8 cellular contexts compared by ENCODE assay signal in genomic region chr11:64924910-64925284, GRCh38. TPM values are rescaled to one million over a fixed set of nuclear protein-coding genes. Genes with fewer than 3 reads are reported as not detected.
DNase-seq lines count a peak whose midpoint lies in the region; ATAC-seq, FAIRE-seq and TF ChIP-seq lines count a peak whose summit lies in the region.

No MANE protein-coding gene starts in this region.

- H3K9me3 ChIP-seq in ES-I3 (ENCODE audit: control insufficient read depth, insufficient read depth, low read length) (no peaks in the 10 kb centered on the region), HUES64 (ENCODE audit: insufficient read depth, low read depth, low read length) (no peaks in the 10 kb centered on the region), K562 (replicated peaks; ENCODE audit: control insufficient read depth, insufficient read depth, low read depth, low read length) (no peaks in the 10 kb centered on the region)

- TF ChIP-seq POLR2A in K562 (conservative IDR thresholded peaks at IDR 0.05): no peak

- TF ChIP-seq RAD21 in K562 (CRISPR knock-in tag; conservative IDR thresholded peaks at IDR 0.05 in 1 of 2, IDR thresholded peaks at IDR 0.05 in 1 of 2): no peak

- peak in 2 of 4 experiments; percentile 55 to 64 for DNase-seq in K562 (ENCODE audit: extremely low read depth in 1 of 4, low spot score in 3 of 4)
- DNase-seq in kidney epithelial cell (ENCODE audit: low read depth): no peak
- peak in 2 of 49 donors; percentile 28 to 29 for DNase-seq in substantia nigra (lab: John Stamatoyannopoulos, UW)
- no peak for DNase-seq in cerebellar nuclear complex (lab: John Stamatoyannopoulos, UW)

- ATAC-seq in K562 (no peak), GM18870 (IDR thresholded peaks at IDR 0.05; ENCODE audit: unreplicated experiment) (no peak), HG02759 (IDR thresholded peaks at IDR 0.05; ENCODE audit: unreplicated experiment) (no peak)

- no peak for FAIRE-seq in K562 (lab: Jason Lieb, UNC)

- no TSS peak for BruUV-seq in K562 (replicated peaks; lab: Mats Ljungman, UMichigan)

- TF ChIP-seq CTCF in K562 (IDR thresholded peaks at IDR 0.05 in 2 of 3, conservative IDR thresholded peaks at IDR 0.05 in 1 of 3; ENCODE audit: insufficient read depth in 2 of 3, low read depth in 1 of 3, low read length in 3 of 3) (no peak), kidney epithelial cell (IDR thresholded peaks at IDR 0.05; ENCODE audit: insufficient read depth, low read length, poor library complexity, severe bottlenecking) (no peak)

- WGBS in HUES64: 3% methylated on average over 24 of the region's 24 CpGs
- 5% methylated on average over 21 of the region's 24 CpGs for WGBS in K562 (ENCODE audit: insufficient coverage, low coverage, missing lambda C conversion rate)

- no peak for TF ChIP-seq EP300 in K562 (IDR thresholded peaks at IDR 0.05; ENCODE audit: low read length)

- intact Hi-C loops in K562 (cut with micrococcal nuclease): loop anchor here (2.0 kb wide), 1 partner anchor 72 kb away; the partner anchor contains the start of gene BATF2

- no peaks in the 10 kb centered on the region; the same call in 1 of the 2 replicates for H3K4me1 ChIP-seq in ES-I3 (ENCODE audit: insufficient read depth, low read length)
- H3K4me1 ChIP-seq in HUES64 (ENCODE audit: insufficient read depth, low read length): no peaks in the 10 kb centered on the region
- H3K4me1 ChIP-seq in K562 (replicated peaks in 1 of 2; ENCODE audit: control insufficient read depth in 2 of 2, insufficient read depth in 2 of 2, low read length in 2 of 2): peaks cover 14 to 41% of the 10 kb centered on the region in 2 experiments; a peak in 4 of 5 replicates

- H3K9ac ChIP-seq in ES-I3 (ENCODE audit: low read depth, low read length) (peak overlapping the region; percentile 56; the same call in 1 of the 2 replicates), HUES64 (ENCODE audit: low read depth, low read length) (no peak overlapping the region), K562 (ENCODE audit: insufficient read depth in 1 of 2, low read depth in 2 of 2, low read length in 2 of 2) (peak overlapping the region; percentile 87 to 96)

- POLR2A ChIA-PET in K562 (lab: Yijun Ruan, JAX): interaction anchor here (0.7 to 2.6 kb wide), 5 partner anchors 9 to 574 kb away, joined by 3 to 14 read pairs (median 3); partner anchors contain the start of gene MALAT1

- H4K20me1 ChIP-seq in K562 (replicated peaks; ENCODE audit: control insufficient read depth, insufficient read depth, low read length): no peaks in the 10 kb centered on the region

- no peak overlapping the region for H3K27ac ChIP-seq in HUES64 (ENCODE audit: low read depth, low read length)
- peak overlapping the region; percentile 94; the same call in 2 of the 3 replicates for H3K27ac ChIP-seq in K562 (ENCODE audit: extremely low read depth, low read depth, low read length)
- H3K27ac ChIP-seq in substantia nigra (ENCODE audit: low read depth, low read length, poor library complexity, severe bottlenecking): peak overlapping the region; percentile 99

- H3K9me1 ChIP-seq in K562 (ENCODE audit: control insufficient read depth, insufficient read depth, low read length): no peaks in the 10 kb centered on the region

- H2AFZ ChIP-seq in K562 (ENCODE audit: low read depth, low read length): peak overlapping the region; percentile 98

- in situ Hi-C loops in K562 (cut with MboI): no loop called here

- H3K4me2 ChIP-seq in K562 (ENCODE audit: insufficient read depth, low read length): peak overlapping the region; percentile 94

- peak overlapping the region; percentile 63 for H3K4me3 ChIP-seq in HUES64 (ENCODE audit: low read length)
- H3K4me3 ChIP-seq in K562: peak overlapping the region; percentile 60
- H3K4me3 ChIP-seq in kidney epithelial cell (ENCODE audit: low read depth, low read length): peak overlapping the region; percentile 67

- no peaks in the 10 kb centered on the region for H3K79me2 ChIP-seq in K562 (ENCODE audit: control insufficient read depth, insufficient read depth, low read length)

- CTCF ChIA-PET in K562 (lab: Yijun Ruan, JAX; ENCODE audit: low intra/inter-chr PET ratio): interaction anchor here (0.7 kb wide), 1 partner anchor 59 kb away, joined by 4 read pairs; no protein-coding TSS in a partner anchor

- H3K27me3 ChIP-seq in HUES64 (ENCODE audit: insufficient read depth, low read length) (peaks cover 6% of the 10 kb centered on the region; the same call in 1 of the 2 replicates), K562 (ENCODE audit: control insufficient read depth in 2 of 2, insufficient read depth in 2 of 2, low read length in 2 of 2) (no peaks in the 10 kb centered on the region), kidney epithelial cell (ENCODE audit: control insufficient read depth, insufficient read depth, low read length) (no peaks in the 10 kb centered on the region)

- H3K36me3 ChIP-seq in ES-I3 (ENCODE audit: insufficient read depth, low read length) (no peaks in the 10 kb centered on the region), HUES64 (ENCODE audit: insufficient read depth, low read length) (no peaks in the 10 kb centered on the region), K562 (ENCODE audit: control insufficient read depth, insufficient read depth, low read length) (no peaks in the 10 kb centered on the region), kidney epithelial cell (ENCODE audit: control insufficient read depth, insufficient read depth, low read length) (no peaks in the 10 kb centered on the region)

RNA-seq across cellular contexts. Expression of gene PPP2R5B, which starts 0.4 kb away (rescaled TPM):
- 3.0 TPM for polyA plus RNA-seq in HUES64 (2013, experiment 1 of 2)
- polyA plus RNA-seq in HUES64 (2013, experiment 2 of 2): 5.3 TPM
- total RNA-seq in K562 (2011; cell fraction: chromatin; rRNA removed; ENCODE audit: low replicate concordance): 18.6 and 35.5 TPM in 2 replicates
- 16.1 and 22.7 TPM in 2 replicates for total RNA-seq in K562 (2011; cell fraction: nucleolus; rRNA removed)
- 17.8 and 18.6 TPM in 2 replicates for total RNA-seq in K562 (2011; cell fraction: nucleoplasm; rRNA removed)
- total RNA-seq in K562 (2014; rRNA removed) (3.3 and 5.2 TPM in 2 replicates), K562 (2014; rRNA removed; fragmentation: Illumina TruSeq; extraction: Trizol) (1.8 and 3.2 TPM in 2 replicates), K562 (2015; rRNA removed; fragmentation: Illumina TruSeq; extraction: Trizol) (2.5 and 2.6 TPM in 2 replicates), K562 (2021) (6.4 and 7.8 TPM in 2 replicates), kidney epithelial cell (26.9 and 31.1 TPM in 2 replicates)
- polyA plus RNA-seq in K562 (2011; rRNA removed) (7.3 and 11.1 TPM in 2 replicates), K562 (2014; fragmentation: Illumina TruSeq; extraction: Trizol) (5.1 and 5.2 TPM in 2 replicates), K562 (2014; fragmentation: Nextera tagmentation; extraction: Ambion mirVana) (under 1 TPM; 0.10 to 0.13 TPM), K562 (2014; rRNA removed) (5.1 and 6.1 TPM in 2 replicates)
- polyA plus RNA-seq in K562 (2011; cell fraction: cytosol; rRNA removed): 9.0 and 9.1 TPM in 2 replicates
- polyA plus RNA-seq in K562 (2011; cell fraction: nucleus; rRNA removed): 46.9 and 48.0 TPM in 2 replicates
- polyA plus RNA-seq in K562 (2012): 5.8 and 10.7 TPM in 2 replicates
- 3.4 and 4.0 TPM in 2 replicates for polyA minus RNA-seq in K562 (2011; rRNA and poly(A)+ RNA removed)
- polyA minus RNA-seq in K562 (2011; cell fraction: cytosol; rRNA and poly(A)+ RNA removed): 3.6 and 3.9 TPM in 2 replicates
- polyA minus RNA-seq in K562 (2011; cell fraction: nucleus; rRNA and poly(A)+ RNA removed): 4.8 and 5.9 TPM in 2 replicates

RNA-seq across cellular contexts. Expression of gene ATG2A, which starts 7.9 kb away (rescaled TPM):
- 8.8 TPM for polyA plus RNA-seq in HUES64 (2013, experiment 1 of 2)
- 8.9 TPM for polyA plus RNA-seq in HUES64 (2013, experiment 2 of 2)
- 50.6 and 183 TPM in 2 replicates for total RNA-seq in K562 (2011; cell fraction: chromatin; rRNA removed; ENCODE audit: low replicate concordance)
- 131 and 133 TPM in 2 replicates for total RNA-seq in K562 (2011; cell fraction: nucleolus; rRNA removed)
- 70.0 and 70.2 TPM in 2 replicates for total RNA-seq in K562 (2011; cell fraction: nucleoplasm; rRNA removed)
- 22.2 and 22.4 TPM in 2 replicates for total RNA-seq in K562 (2014; rRNA removed)
- total RNA-seq in K562 (2014; rRNA removed; fragmentation: Illumina TruSeq; extraction: Trizol): 3.2 and 3.6 TPM in 2 replicates
- 6.2 and 7.7 TPM in 2 replicates for total RNA-seq in K562 (2015; rRNA removed; fragmentation: Illumina TruSeq; extraction: Trizol)
- 37.7 and 45.9 TPM in 2 replicates for total RNA-seq in K562 (2021)
- polyA plus RNA-seq in K562 (2011; rRNA removed): 4.6 and 11.2 TPM in 2 replicates
- 6.2 and 17.3 TPM in 2 replicates for polyA plus RNA-seq in K562 (2011; cell fraction: cytosol; rRNA removed)
- 42.8 and 78.0 TPM in 2 replicates for polyA plus RNA-seq in K562 (2011; cell fraction: nucleus; rRNA removed)
- 22.5 and 32.9 TPM in 2 replicates for polyA plus RNA-seq in K562 (2012)
- 5.2 and 15.8 TPM in 2 replicates for polyA plus RNA-seq in K562 (2014; fragmentation: Illumina TruSeq; extraction: Trizol)
- polyA plus RNA-seq in K562 (2014; fragmentation: Nextera tagmentation; extraction: Ambion mirVana): under 1 TPM; 0.25 to 0.53 TPM
- 21.0 and 21.6 TPM in 2 replicates for polyA plus RNA-seq in K562 (2014; rRNA removed)
- polyA minus RNA-seq in K562 (2011; rRNA and poly(A)+ RNA removed): 5.7 and 7.2 TPM in 2 replicates
- polyA minus RNA-seq in K562 (2011; cell fraction: cytosol; rRNA and poly(A)+ RNA removed): 18.2 and 19.4 TPM in 2 replicates
- polyA minus RNA-seq in K562 (2011; cell fraction: nucleus; rRNA and poly(A)+ RNA removed): 45.1 and 49.8 TPM in 2 replicates
- 24.8 and 28.6 TPM in 2 replicates for total RNA-seq in kidney epithelial cell

RNA-seq across cellular contexts. Expression of gene GPHA2, which starts 10.8 kb away (rescaled TPM):
- polyA plus RNA-seq in HUES64 (2013, experiment 1 of 2): 0.60 TPM
- 0.63 TPM for polyA plus RNA-seq in HUES64 (2013, experiment 2 of 2)
- not detected in 2 replicates for total RNA-seq in K562 (2011; cell fraction: chromatin; rRNA removed; ENCODE audit: low replicate concordance)
- total RNA-seq in K562 (2011; cell fraction: nucleolus; rRNA removed): not detected in 2 replicates
- total RNA-seq in K562 (2011; cell fraction: nucleoplasm; rRNA removed): not detected in 2 replicates
- total RNA-seq in K562 (2014; rRNA removed) (not detected in 2 replicates), K562 (2014; rRNA removed; fragmentation: Illumina TruSeq; extraction: Trizol) (not detected in 2 replicates), K562 (2015; rRNA removed; fragmentation: Illumina TruSeq; extraction: Trizol) (0.22 TPM in 1 of 2 replicates, not detected in the other), K562 (2021) (not detected in 2 replicates), kidney epithelial cell (not detected in 2 replicates)
- polyA plus RNA-seq in K562 (2011; rRNA removed) (not detected in 2 replicates), K562 (2014; fragmentation: Illumina TruSeq; extraction: Trizol) (not detected in 2 replicates), K562 (2014; fragmentation: Nextera tagmentation; extraction: Ambion mirVana) (under 1 TPM in 1 of 2 experiments, not detected in 1; 0.17 TPM), K562 (2014; rRNA removed) (1.4 TPM in 1 of 2 replicates, not detected in the other)
- polyA plus RNA-seq in K562 (2011; cell fraction: cytosol; rRNA removed): not detected in 2 replicates
- polyA plus RNA-seq in K562 (2011; cell fraction: nucleus; rRNA removed): 0.74 and 0.88 TPM in 2 replicates
- not detected in 2 replicates for polyA plus RNA-seq in K562 (2012)
- not detected in 2 replicates for polyA minus RNA-seq in K562 (2011; rRNA and poly(A)+ RNA removed)
- not detected in 2 replicates for polyA minus RNA-seq in K562 (2011; cell fraction: cytosol; rRNA and poly(A)+ RNA removed)
- not detected in 2 replicates for polyA minus RNA-seq in K562 (2011; cell fraction: nucleus; rRNA and poly(A)+ RNA removed)

RNA-seq across cellular contexts. Expression of gene EHD1, which starts 46.5 kb away (rescaled TPM):
- polyA plus RNA-seq in HUES64 (2013, experiment 1 of 2): 20.5 TPM
- polyA plus RNA-seq in HUES64 (2013, experiment 2 of 2): 19.7 TPM
- total RNA-seq in K562 (2011; cell fraction: chromatin; rRNA removed; ENCODE audit: low replicate concordance): 20.8 and 92.1 TPM in 2 replicates
- total RNA-seq in K562 (2011; cell fraction: nucleolus; rRNA removed): 57.7 and 64.3 TPM in 2 replicates
- 24.2 and 37.8 TPM in 2 replicates for total RNA-seq in K562 (2011; cell fraction: nucleoplasm; rRNA removed)
- total RNA-seq in K562 (2014; rRNA removed) (39.1 and 40.0 TPM in 2 replicates), K562 (2014; rRNA removed; fragmentation: Illumina TruSeq; extraction: Trizol) (7.2 and 11.5 TPM in 2 replicates), K562 (2015; rRNA removed; fragmentation: Illumina TruSeq; extraction: Trizol) (12.7 and 12.9 TPM in 2 replicates), K562 (2021) (65.0 and 69.6 TPM in 2 replicates), kidney epithelial cell (87.7 and 100 TPM in 2 replicates)
- polyA plus RNA-seq in K562 (2011; rRNA removed) (16.4 and 34.2 TPM in 2 replicates), K562 (2014; fragmentation: Illumina TruSeq; extraction: Trizol) (41.0 and 45.1 TPM in 2 replicates), K562 (2014; fragmentation: Nextera tagmentation; extraction: Ambion mirVana) (under 1 TPM; 0.46 to 0.59 TPM), K562 (2014; rRNA removed) (26.8 and 27.3 TPM in 2 replicates)
- 30.6 and 56.6 TPM in 2 replicates for polyA plus RNA-seq in K562 (2011; cell fraction: cytosol; rRNA removed)
- polyA plus RNA-seq in K562 (2011; cell fraction: nucleus; rRNA removed): 30.2 and 48.9 TPM in 2 replicates
- 38.5 and 52.8 TPM in 2 replicates for polyA plus RNA-seq in K562 (2012)
- 26.8 and 39.2 TPM in 2 replicates for polyA minus RNA-seq in K562 (2011; rRNA and poly(A)+ RNA removed)
- 50.9 and 64.3 TPM in 2 replicates for polyA minus RNA-seq in K562 (2011; cell fraction: cytosol; rRNA and poly(A)+ RNA removed)
- 17.4 and 22.8 TPM in 2 replicates for polyA minus RNA-seq in K562 (2011; cell fraction: nucleus; rRNA and poly(A)+ RNA removed)

RNA-seq across cellular contexts. Expression of gene MAJIN, which starts 47.0 kb away (rescaled TPM):
- polyA plus RNA-seq in HUES64 (2013, experiment 1 of 2): not detected
- polyA plus RNA-seq in HUES64 (2013, experiment 2 of 2): not detected
- 0.30 TPM in 1 of 2 replicates, not detected in the other for total RNA-seq in K562 (2011; cell fraction: chromatin; rRNA removed; ENCODE audit: low replicate concordance)
- 0.33 TPM in 1 of 2 replicates, not detected in the other for total RNA-seq in K562 (2011; cell fraction: nucleolus; rRNA removed)
- 0.38 TPM in 1 of 2 replicates, not detected in the other for total RNA-seq in K562 (2011; cell fraction: nucleoplasm; rRNA removed)
- total RNA-seq in K562 (2014; rRNA removed) (0.12 TPM in 1 of 2 replicates, not detected in the other), K562 (2014; rRNA removed; fragmentation: Illumina TruSeq; extraction: Trizol) (0.18 and 0.29 TPM in 2 replicates), K562 (2015; rRNA removed; fragmentation: Illumina TruSeq; extraction: Trizol) (0.68 and 0.83 TPM in 2 replicates), K562 (2021) (0.24 TPM in 1 of 2 replicates, not detected in the other), kidney epithelial cell (0.17 and 0.68 TPM in 2 replicates)
- polyA plus RNA-seq in K562 (2011; rRNA removed) (0.28 and 0.42 TPM in 2 replicates), K562 (2014; fragmentation: Illumina TruSeq; extraction: Trizol) (0.39 TPM in 1 of 2 replicates, not detected in the other), K562 (2014; fragmentation: Nextera tagmentation; extraction: Ambion mirVana) (under 1 TPM in 1 of 2 experiments, not detected in 1; 0.21 TPM), K562 (2014; rRNA removed) (0.17 and 0.30 TPM in 2 replicates)
- polyA plus RNA-seq in K562 (2011; cell fraction: cytosol; rRNA removed): 0.63 and 1.4 TPM in 2 replicates
- 0.13 and 0.74 TPM in 2 replicates for polyA plus RNA-seq in K562 (2011; cell fraction: nucleus; rRNA removed)
- polyA plus RNA-seq in K562 (2012): 0.09 and 0.15 TPM in 2 replicates
- 0.11 and 0.21 TPM in 2 replicates for polyA minus RNA-seq in K562 (2011; rRNA and poly(A)+ RNA removed)
- not detected in 2 replicates for polyA minus RNA-seq in K562 (2011; cell fraction: cytosol; rRNA and poly(A)+ RNA removed)
- not detected in 2 replicates for polyA minus RNA-seq in K562 (2011; cell fraction: nucleus; rRNA and poly(A)+ RNA removed)
